In the genomic region with DNA sequence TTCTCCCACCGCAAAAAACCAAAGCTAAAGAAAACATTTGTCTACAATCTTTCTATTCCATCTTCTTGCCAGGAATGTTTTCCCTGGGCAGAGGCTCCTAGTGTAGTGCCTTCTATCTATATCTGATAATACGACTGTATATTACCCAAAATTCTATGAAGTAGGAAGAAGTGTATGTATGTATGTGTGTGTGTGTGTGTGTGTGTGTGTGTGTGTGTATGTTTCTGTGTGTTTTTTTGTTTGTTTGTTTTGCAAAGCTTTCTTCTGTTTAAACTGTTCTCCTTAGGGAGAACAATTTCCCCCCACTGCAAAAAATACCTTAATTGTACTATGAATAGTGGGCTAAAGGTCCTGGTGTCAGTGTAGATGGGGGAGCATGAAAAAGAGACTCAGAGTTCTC, we compare ENCODE assay signal across 21 cellular contexts.
"Had no signal": no experiment of that assay in that cellular context is flagged by ENCODE, and none has a peak within 500 bp of the region (broad histone marks: within the 10 kb centered on the region; RNA-seq: fewer than 3 reads in every experiment).

No MANE protein-coding gene starts in this region.

- H3K4me1 ChIP-seq: esophagus squamous epithelium, thyroid gland had no signal

- ATAC-seq: effector memory CD8-positive, alpha-beta T cell; naive thymus-derived CD4-positive, alpha-beta T cell; stimulated activated memory B cell treated with anti-CD40 and anti-IgM and Interleukin-4, amounts not matched to agents 10 μg/mL and 1 μg/mL and 100 μg/mL, for 72 hours had no signal

- H3K36me3 Mint-ChIP-seq: immature natural killer cell; naive thymus-derived CD4-positive, alpha-beta T cell; stimulated activated memory B cell treated with anti-CD40 and anti-IgM and Interleukin-4, amounts not matched to agents 10 μg/mL and 1 μg/mL and 100 μg/mL, for 72 hours had no signal

- H3K4me3 Mint-ChIP-seq: effector memory CD8-positive, alpha-beta T cell; immature natural killer cell; naive thymus-derived CD4-positive, alpha-beta T cell; nephron; stimulated activated memory B cell treated with anti-CD40 and anti-IgM and Interleukin-4, amounts not matched to agents 10 μg/mL and 1 μg/mL and 100 μg/mL, for 72 hours; stimulated activated naive CD8-positive, alpha-beta T cell treated with anti-CD3 and anti-CD28 coated beads, Interleukin-15, Interleukin-2, amounts not matched to agents 100 ng/mL and 50 ng/mL, for 24 hours had no signal

- H3K27me3 ChIP-seq: esophagus squamous epithelium, ovary, thyroid gland had no signal

- DNase-seq: caudate nucleus; cerebellar nuclear complex; cortex of kidney; effector memory CD8-positive, alpha-beta T cell; esophagus squamous epithelium; foreskin melanocyte; hypothalamus; immature natural killer cell; islet precursor cell; kidney glomerular epithelial cell; mesenchymal stem cell; midbrain; naive thymus-derived CD4-positive, alpha-beta T cell; occipital lobe; ovary; stimulated activated CD4-positive, alpha-beta T cell treated with anti-CD3 and anti-CD28 coated beads, Interleukin-2, amount 100 ng/mL, for 24 hours; stimulated activated CD4-positive, alpha-beta T cell treated with anti-CD3 and anti-CD28 coated beads, Interleukin-4, amount 100 ng/mL, for 24 hours; thyroid gland had no signal

- H3K9me3 ChIP-seq: esophagus squamous epithelium, ovary, thyroid gland had no signal

- H3K27me3 Mint-ChIP-seq: stimulated activated naive CD8-positive, alpha-beta T cell treated with anti-CD3 and anti-CD28 coated beads, Interleukin-15, Interleukin-2, amounts not matched to agents 100 ng/mL and 50 ng/mL, for 24 hours had no signal

- H3K9me3 Mint-ChIP-seq: effector memory CD8-positive, alpha-beta T cell; naive thymus-derived CD4-positive, alpha-beta T cell; nephron; stimulated activated memory B cell treated with anti-CD40 and anti-IgM and Interleukin-4, amounts not matched to agents 10 μg/mL and 1 μg/mL and 100 μg/mL, for 72 hours; stimulated activated naive CD8-positive, alpha-beta T cell treated with anti-CD3 and anti-CD28 coated beads, Interleukin-15, Interleukin-2, amounts not matched to agents 100 ng/mL and 50 ng/mL, for 24 hours had no signal

- H3K27ac Mint-ChIP-seq: effector memory CD8-positive, alpha-beta T cell; immature natural killer cell; naive thymus-derived CD4-positive, alpha-beta T cell; nephron; stimulated activated memory B cell treated with anti-CD40 and anti-IgM and Interleukin-4, amounts not matched to agents 10 μg/mL and 1 μg/mL and 100 μg/mL, for 72 hours; stimulated activated naive CD8-positive, alpha-beta T cell treated with anti-CD3 and anti-CD28 coated beads, Interleukin-15, Interleukin-2, amounts not matched to agents 100 ng/mL and 50 ng/mL, for 24 hours had no signal

- H3K4me1 Mint-ChIP-seq: immature natural killer cell; naive thymus-derived CD4-positive, alpha-beta T cell; stimulated activated memory B cell treated with anti-CD40 and anti-IgM and Interleukin-4, amounts not matched to agents 10 μg/mL and 1 μg/mL and 100 μg/mL, for 72 hours had no signal

- H3K27ac ChIP-seq: esophagus squamous epithelium, ovary, thyroid gland had no signal

- H3K4me3 ChIP-seq: esophagus squamous epithelium, ovary, thyroid gland had no signal

- H3K36me3 ChIP-seq: esophagus squamous epithelium, ovary, thyroid gland had no signal
